20 cellular contexts compared by ENCODE assay signal in the genomic region with DNA sequence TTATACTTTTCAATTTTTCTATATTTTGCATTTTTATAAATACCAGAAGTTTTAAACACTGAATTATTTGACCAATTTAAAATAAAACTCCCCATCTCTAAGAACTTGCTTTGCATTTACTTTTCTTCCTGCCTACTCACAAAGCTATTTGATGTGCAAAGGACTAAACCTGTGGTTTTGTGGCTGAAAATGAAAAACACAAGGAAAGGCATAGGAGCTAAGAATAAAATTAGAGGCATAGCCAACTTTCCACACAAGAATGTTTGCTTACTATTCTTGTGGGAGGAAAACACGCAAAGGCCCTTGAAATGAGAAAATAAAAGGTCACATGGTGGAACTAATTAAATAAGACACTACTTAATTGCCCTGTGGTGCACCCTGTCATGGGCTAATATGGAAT.
A peak's percentile ranks its signal among the peaks of the same experiment; 100 is the strongest.
DNase-seq lines count a peak whose midpoint lies in the region; ATAC-seq, FAIRE-seq and TF ChIP-seq lines count a peak whose summit lies in the region.
"Had no signal": no experiment of that assay in that cellular context is flagged by ENCODE, and none has a peak within 500 bp of the region (broad histone marks: within the 10 kb centered on the region; RNA-seq: fewer than 3 reads in every experiment).

No MANE protein-coding gene starts in this region.

- H3K9ac ChIP-seq in astrocyte (ENCODE audit: low read length) (no peak overlapping the region), mesendoderm (ENCODE audit: low read length) (no peak overlapping the region)

- intact Hi-C loops in activated CD4-positive, alpha-beta T cell treated with anti-CD3 and anti-CD28 coated beads, Interleukin-2, amount 10 ng/mL, durations not matched to agents 24 days and 14 days (cut with micrococcal nuclease) = no loop called here

- H3K36me3 Mint-ChIP-seq in astrocyte (ENCODE audit: low read depth, unreplicated experiment) = no peaks in the 10 kb centered on the region
- no peaks in the 10 kb centered on the region for H3K36me3 Mint-ChIP-seq in activated CD4-positive, alpha-beta T cell treated with anti-CD3 and anti-CD28 coated beads, Interleukin-2, amount 10 ng/mL, durations not matched to agents 24 days and 14 days (ENCODE audit: low read depth)

- no peak overlapping the region for H3K18ac ChIP-seq in mesendoderm (ENCODE audit: low read length)

- H3K9me3 ChIP-seq in astrocyte (ENCODE audit: insufficient read depth, low read depth, low read length) = no peaks in the 10 kb centered on the region

- H3K4me3 ChIP-seq in astrocyte (ENCODE audit: insufficient read depth, low read depth, low read length) (no peak overlapping the region), retinal pigment epithelial cell (ENCODE audit: low read length) (no peak overlapping the region), mesendoderm (ENCODE audit: low read length) (no peak overlapping the region)

- H3K27me3 ChIP-seq in astrocyte (ENCODE audit: insufficient read depth, low read length) (no peaks in the 10 kb centered on the region), mesendoderm (ENCODE audit: insufficient read depth, low read length, poor library complexity) (no peaks in the 10 kb centered on the region)

- no peaks in the 10 kb centered on the region for H3K4me1 Mint-ChIP-seq in astrocyte (ENCODE audit: low read depth, unreplicated experiment)
- H3K4me1 Mint-ChIP-seq in activated CD4-positive, alpha-beta T cell treated with anti-CD3 and anti-CD28 coated beads, Interleukin-2, amount 10 ng/mL, durations not matched to agents 24 days and 14 days = peaks cover 2% of the 10 kb centered on the region

- H2AFZ ChIP-seq in astrocyte (ENCODE audit: low read depth, low read length) = no peak overlapping the region

- H3K4me3 Mint-ChIP-seq in astrocyte (ENCODE audit: unreplicated experiment) = no peak overlapping the region
- no peak overlapping the region for H3K4me3 Mint-ChIP-seq in activated CD4-positive, alpha-beta T cell treated with anti-CD3 and anti-CD28 coated beads, Interleukin-2, amount 10 ng/mL, durations not matched to agents 24 days and 14 days

- no peak overlapping the region for H2BK120ac ChIP-seq in mesendoderm (ENCODE audit: low read depth, low read length)

- no peaks in the 10 kb centered on the region for H3K27me3 Mint-ChIP-seq in astrocyte (ENCODE audit: low read depth, unreplicated experiment)
- no peaks in the 10 kb centered on the region for H3K27me3 Mint-ChIP-seq in activated CD4-positive, alpha-beta T cell treated with anti-CD3 and anti-CD28 coated beads, Interleukin-2, amount 10 ng/mL, durations not matched to agents 24 days and 14 days

- H2BK5ac ChIP-seq in mesendoderm (ENCODE audit: low read length) = no peak overlapping the region

- no peak overlapping the region for H4K8ac ChIP-seq in mesendoderm (ENCODE audit: low read depth, low read length)

- H3K27ac ChIP-seq in astrocyte (ENCODE audit: low read depth, low read length) = no peak overlapping the region
- H3K27ac ChIP-seq in mesendoderm (ENCODE audit: low read depth, low read length) = no peak overlapping the region
- H3K27ac ChIP-seq: C4-2B had no signal

- H3K79me2 ChIP-seq in astrocyte (ENCODE audit: insufficient read depth, low read length) (no peaks in the 10 kb centered on the region), mesendoderm (ENCODE audit: control insufficient read depth, insufficient read depth, low read length) (no peaks in the 10 kb centered on the region)

- ATAC-seq in HG03469 (IDR thresholded peaks at IDR 0.05; ENCODE audit: unreplicated experiment) = peak; percentile 47
- ATAC-seq in GM21576 (IDR thresholded peaks at IDR 0.05; ENCODE audit: unreplicated experiment) = no peak
- ATAC-seq: HCT116, Right ventricle myocardium inferior had no signal

- no CpG with 5 or more reads among the region's 1 CpG for WGBS in mesendoderm (ENCODE audit: extremely low coverage, insufficient coverage, low lambda C conversion rate)

- no peak overlapping the region for H2BK15ac ChIP-seq in mesendoderm (replicated peaks; ENCODE audit: low read depth)

- H3K9me3 Mint-ChIP-seq in astrocyte (ENCODE audit: unreplicated experiment) = no peaks in the 10 kb centered on the region
- H3K9me3 Mint-ChIP-seq in activated CD4-positive, alpha-beta T cell treated with anti-CD3 and anti-CD28 coated beads, Interleukin-2, amount 10 ng/mL, durations not matched to agents 24 days and 14 days = no peaks in the 10 kb centered on the region

- no peak overlapping the region for H3K27ac Mint-ChIP-seq in astrocyte (ENCODE audit: unreplicated experiment)
- H3K27ac Mint-ChIP-seq in activated CD4-positive, alpha-beta T cell treated with anti-CD3 and anti-CD28 coated beads, Interleukin-2, amount 10 ng/mL, durations not matched to agents 24 days and 14 days = no peak overlapping the region

- FAIRE-seq in GM12891 (lab: Jason Lieb, UNC) (peak; percentile 71), astrocyte (lab: Jason Lieb, UNC) (no peak)
- FAIRE-seq: D721Med, RCC 7860 had no signal

- no peak for TF ChIP-seq CTCF in astrocyte (IDR thresholded peaks at IDR 0.05; ENCODE audit: insufficient read depth, low read depth, low read length)
- TF ChIP-seq CTCF in retinal pigment epithelial cell (conservative IDR thresholded peaks at IDR 0.05; ENCODE audit: low read depth, low read length) = no peak

- no peaks in the 10 kb centered on the region for H3K79me1 ChIP-seq in mesendoderm (ENCODE audit: low read length)

- H3K56ac ChIP-seq in mesendoderm (ENCODE audit: low read length) = no peak overlapping the region

- TF ChIP-seq POLR2A in GM12891 (IDR thresholded peaks at IDR 0.05; ENCODE audit: low read depth, low read length) = no peak

- no peaks in the 10 kb centered on the region for H4K20me1 ChIP-seq in astrocyte (ENCODE audit: insufficient read depth, low read length)

- H3K23ac ChIP-seq in mesendoderm (ENCODE audit: low read length) = no peak overlapping the region

- H3K4ac ChIP-seq in mesendoderm (ENCODE audit: low read depth, low read length) = no peak overlapping the region

- H4K5ac ChIP-seq in mesendoderm (ENCODE audit: low read length) = no peak overlapping the region

- no peaks in the 10 kb centered on the region for H3K4me1 ChIP-seq in astrocyte (ENCODE audit: insufficient read depth, low read length)
- H3K4me1 ChIP-seq in mesendoderm (ENCODE audit: control insufficient read depth, low read depth, low read length) = no peaks in the 10 kb centered on the region

- H3K36me3 ChIP-seq in astrocyte (ENCODE audit: insufficient read depth, low read length) (no peaks in the 10 kb centered on the region), mesendoderm (ENCODE audit: control insufficient read depth, insufficient read depth, low read length) (no peaks in the 10 kb centered on the region)

- DNase-seq in GM12891 (ENCODE audit: insufficient read length, low spot score) (no peak), astrocyte (ENCODE audit: low read depth) (peak; percentile 53), retinal pigment epithelial cell (ENCODE audit: low read depth) (peak; percentile 2), mesendoderm (no peak), ureter (ENCODE audit: low spot score) (no peak)
- DNase-seq in activated CD4-positive, alpha-beta T cell treated with anti-CD3 and anti-CD28 coated beads, Interleukin-2, amount 10 ng/mL, durations not matched to agents 24 days and 14 days = no peak
- DNase-seq: GOT3; NCI-H1048; NCI-H1436 treated with DMSO at 0.1 percent for 48 hours; NCI-H2029 treated with DMSO at 0.1 percent for 48 hours; NCI-H2171; NCI-H446; NK-92 treated with Interleukin-12 subunit alpha and Interleukin-12 subunit beta, amount 100 ng/mL, for 24 hours had no signal

- H3K4me2 ChIP-seq in astrocyte (ENCODE audit: low read length) (no peak overlapping the region), mesendoderm (ENCODE audit: low read length) (no peak overlapping the region)

- H2AK5ac ChIP-seq in mesendoderm (ENCODE audit: low read length) = no peak overlapping the region

TF ChIP-seq in GM12891, 5 proteins besides CTCF, POLR2A, EP300 and RAD21:
- TF ChIP-seq TAF1 (IDR thresholded peaks at IDR 0.05; ENCODE audit: low read depth, low read length) (no peak), POLR2AphosphoS5 (IDR thresholded peaks at IDR 0.05; ENCODE audit: low read depth, low read length) (no peak), SPI1 (IDR thresholded peaks at IDR 0.05; ENCODE audit: low read depth, low read length) (no peak), PAX5 (IDR thresholded peaks at IDR 0.05; ENCODE audit: insufficient read depth, low read length, severe bottlenecking) (no peak), POU2F2 (IDR thresholded peaks at IDR 0.05; ENCODE audit: low read depth, low read length) (no peak)

Comparison
In these comparisons a context has a peak if more than half of its experiments do, and no peak if none do; other contexts are left out.
1. DNase-seq: peak in astrocyte (single experiment) and retinal pigment epithelial cell (single experiment); none in GM12891 (single experiment), mesendoderm (single experiment), activated CD4-positive, alpha-beta T cell treated with anti-CD3 and anti-CD28 coated beads, Interleukin-2, amount 10 ng/mL, durations not matched to agents 24 days and 14 days (single experiment) and ureter (single experiment).